In genomic region chr1:65416767-65417166, GRCh38 we compare ENCODE assay signal across 23 cellular contexts.
"Had no signal": no experiment of that assay in that cellular context is flagged by ENCODE, and none has a peak within 500 bp of the region (broad histone marks: within the 10 kb centered on the region; RNA-seq: fewer than 3 reads in every experiment).

No MANE protein-coding gene starts in this region.

- DNase-seq: colonic mucosa; cortex of kidney; effector CD8-positive, alpha-beta T cell; effector memory CD8-positive, alpha-beta T cell; endodermal cell; esophagus squamous epithelium; foreskin fibroblast; foreskin melanocyte; gastrocnemius medialis; glutamatergic neuron; head of caudate nucleus; heart right ventricle; hippocampal formation; left cardiac atrium; left lung; left ventricle myocardium superior; lower lobe of right lung; mesenchymal stem cell; mucosa of descending colon had no signal

- H3K27ac ChIP-seq: colonic mucosa, esophagus squamous epithelium, gastrocnemius medialis, heart right ventricle, left lung, lower lobe of right lung had no signal

- ATAC-seq: effector memory CD8-positive, alpha-beta T cell; esophagus mucosa; gastrocnemius medialis; heart right ventricle; left cardiac atrium; left lung; left ventricle myocardium superior; lower lobe of right lung; mucosa of descending colon had no signal

- H3K36me3 ChIP-seq: colonic mucosa, esophagus squamous epithelium, gastrocnemius medialis, left lung, lower lobe of right lung had no signal

- H3K27me3 ChIP-seq: colonic mucosa, esophagus squamous epithelium, gastrocnemius medialis, heart right ventricle, left lung had no signal

- H3K4me3 ChIP-seq: colonic mucosa, esophagus squamous epithelium, gastrocnemius medialis, heart right ventricle, left lung, lower lobe of right lung, mucosa of descending colon had no signal

- FAIRE-seq: endometrium, islet of Langerhans, keratinocyte had no signal

- H3K4me1 ChIP-seq: colonic mucosa had no signal

- H3K9me3 ChIP-seq: colonic mucosa, esophagus squamous epithelium, gastrocnemius medialis, heart right ventricle, left lung, lower lobe of right lung, mucosa of descending colon had no signal
